In the genomic region with DNA sequence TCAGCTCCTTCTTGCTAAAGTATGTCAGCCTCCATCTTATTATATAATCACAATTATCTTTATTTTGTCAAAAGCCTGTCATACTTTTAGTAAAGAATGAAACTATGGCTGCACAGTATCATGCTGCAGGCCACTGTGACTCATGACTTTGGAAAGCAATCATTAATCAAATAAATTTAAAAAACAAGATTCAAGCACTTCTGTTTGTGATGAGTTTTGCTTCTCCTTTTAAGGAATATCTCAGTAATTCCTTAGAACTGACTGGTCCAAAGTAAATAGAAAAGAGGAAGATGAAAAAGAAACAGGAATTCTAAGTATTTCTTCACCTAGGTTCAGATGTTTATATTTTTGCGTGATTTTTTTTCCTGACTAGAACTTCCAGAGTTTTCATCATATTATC, we compare ENCODE assay signal across 1 cellular context.
TF ChIP-seq lines count a peak whose summit lies in the region.

No MANE protein-coding gene starts in this region.

TF ChIP-seq in SK-N-SH, 30 proteins besides CTCF, POLR2A, EP300 and RAD21 (continued from another document):
- TF ChIP-seq, protein P1, sequence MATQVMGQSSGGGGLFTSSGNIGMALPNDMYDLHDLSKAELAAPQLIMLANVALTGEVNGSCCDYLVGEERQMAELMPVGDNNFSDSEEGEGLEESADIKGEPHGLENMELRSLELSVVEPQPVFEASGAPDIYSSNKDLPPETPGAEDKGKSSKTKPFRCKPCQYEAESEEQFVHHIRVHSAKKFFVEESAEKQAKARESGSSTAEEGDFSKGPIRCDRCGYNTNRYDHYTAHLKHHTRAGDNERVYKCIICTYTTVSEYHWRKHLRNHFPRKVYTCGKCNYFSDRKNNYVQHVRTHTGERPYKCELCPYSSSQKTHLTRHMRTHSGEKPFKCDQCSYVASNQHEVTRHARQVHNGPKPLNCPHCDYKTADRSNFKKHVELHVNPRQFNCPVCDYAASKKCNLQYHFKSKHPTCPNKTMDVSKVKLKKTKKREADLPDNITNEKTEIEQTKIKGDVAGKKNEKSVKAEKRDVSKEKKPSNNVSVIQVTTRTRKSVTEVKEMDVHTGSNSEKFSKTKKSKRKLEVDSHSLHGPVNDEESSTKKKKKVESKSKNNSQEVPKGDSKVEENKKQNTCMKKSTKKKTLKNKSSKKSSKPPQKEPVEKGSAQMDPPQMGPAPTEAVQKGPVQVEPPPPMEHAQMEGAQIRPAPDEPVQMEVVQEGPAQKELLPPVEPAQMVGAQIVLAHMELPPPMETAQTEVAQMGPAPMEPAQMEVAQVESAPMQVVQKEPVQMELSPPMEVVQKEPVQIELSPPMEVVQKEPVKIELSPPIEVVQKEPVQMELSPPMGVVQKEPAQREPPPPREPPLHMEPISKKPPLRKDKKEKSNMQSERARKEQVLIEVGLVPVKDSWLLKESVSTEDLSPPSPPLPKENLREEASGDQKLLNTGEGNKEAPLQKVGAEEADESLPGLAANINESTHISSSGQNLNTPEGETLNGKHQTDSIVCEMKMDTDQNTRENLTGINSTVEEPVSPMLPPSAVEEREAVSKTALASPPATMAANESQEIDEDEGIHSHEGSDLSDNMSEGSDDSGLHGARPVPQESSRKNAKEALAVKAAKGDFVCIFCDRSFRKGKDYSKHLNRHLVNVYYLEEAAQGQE (IDR thresholded peaks at IDR 0.05; ENCODE audit: low read depth, low read length) = no peak
- TF ChIP-seq MAX (IDR thresholded peaks at IDR 0.05; ENCODE audit: low read depth) (no peak), FOXJ3 (CRISPR knock-in tag; IDR thresholded peaks at IDR 0.05) (no peak), TEAD4 (IDR thresholded peaks at IDR 0.05; ENCODE audit: borderline replicate concordance, insufficient read depth) (no peak; the same call in 1 of the 2 replicates), EZH2phosphoT487 (IDR thresholded peaks at IDR 0.05; ENCODE audit: borderline replicate concordance, low read depth) (no peak), GATA2 (CRISPR knock-in tag; IDR thresholded peaks at IDR 0.05) (no peak), RXRA (IDR thresholded peaks at IDR 0.05; ENCODE audit: borderline replicate concordance, low read depth) (peak; percentile 29; the same call in 1 of the 2 replicates), USF1 (IDR thresholded peaks at IDR 0.05; ENCODE audit: borderline replicate concordance, low read depth) (no peak), RCOR1 (IDR thresholded peaks at IDR 0.05; ENCODE audit: low read length) (no peak), NRF1 (IDR thresholded peaks at IDR 0.05; ENCODE audit: low read depth, low read length) (no peak), ELF1 (IDR thresholded peaks at IDR 0.05) (no peak), POLR2AphosphoS5 (IDR thresholded peaks at IDR 0.05; ENCODE audit: low read depth, low read length) (peak; percentile 36; the same call in 1 of the 2 replicates), JUND (IDR thresholded peaks at IDR 0.05) (peak; percentile 89), SIN3A (IDR thresholded peaks at IDR 0.05; ENCODE audit: borderline replicate concordance, low read depth, low read length) (no peak), PBX3 (IDR thresholded peaks at IDR 0.05) (peak; percentile 89), FOSL2 (IDR thresholded peaks at IDR 0.05; ENCODE audit: borderline replicate concordance, low read depth) (peak; percentile 74), CHD2 (IDR thresholded peaks at IDR 0.05; ENCODE audit: low read length, partially characterized antibody) (no peak), YY1 (IDR thresholded peaks at IDR 0.05; ENCODE audit: low read depth) (no peak; the same call in 1 of the 2 replicates), GABPA (IDR thresholded peaks at IDR 0.05; ENCODE audit: low read depth) (no peak), RFX5 (IDR thresholded peaks at IDR 0.05; ENCODE audit: low read length) (no peak), TAF1 (IDR thresholded peaks at IDR 0.05; ENCODE audit: borderline replicate concordance, low read depth, low read length) (no peak), MEF2A (IDR thresholded peaks at IDR 0.05; ENCODE audit: borderline replicate concordance, low read depth) (no peak), MXI1 (IDR thresholded peaks at IDR 0.05; ENCODE audit: low read depth, low read length) (no peak), TCF12 (IDR thresholded peaks at IDR 0.05) (peak; percentile 89), SMC3 (IDR thresholded peaks at IDR 0.05; ENCODE audit: low read depth, low read length) (no peak)
- TF ChIP-seq, protein P2, sequence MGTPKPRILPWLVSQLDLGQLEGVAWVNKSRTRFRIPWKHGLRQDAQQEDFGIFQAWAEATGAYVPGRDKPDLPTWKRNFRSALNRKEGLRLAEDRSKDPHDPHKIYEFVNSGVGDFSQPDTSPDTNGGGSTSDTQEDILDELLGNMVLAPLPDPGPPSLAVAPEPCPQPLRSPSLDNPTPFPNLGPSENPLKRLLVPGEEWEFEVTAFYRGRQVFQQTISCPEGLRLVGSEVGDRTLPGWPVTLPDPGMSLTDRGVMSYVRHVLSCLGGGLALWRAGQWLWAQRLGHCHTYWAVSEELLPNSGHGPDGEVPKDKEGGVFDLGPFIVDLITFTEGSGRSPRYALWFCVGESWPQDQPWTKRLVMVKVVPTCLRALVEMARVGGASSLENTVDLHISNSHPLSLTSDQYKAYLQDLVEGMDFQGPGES (IDR thresholded peaks at IDR 0.05; ENCODE audit: low read depth, low read length) = no peak
- TF ChIP-seq, protein P3, sequence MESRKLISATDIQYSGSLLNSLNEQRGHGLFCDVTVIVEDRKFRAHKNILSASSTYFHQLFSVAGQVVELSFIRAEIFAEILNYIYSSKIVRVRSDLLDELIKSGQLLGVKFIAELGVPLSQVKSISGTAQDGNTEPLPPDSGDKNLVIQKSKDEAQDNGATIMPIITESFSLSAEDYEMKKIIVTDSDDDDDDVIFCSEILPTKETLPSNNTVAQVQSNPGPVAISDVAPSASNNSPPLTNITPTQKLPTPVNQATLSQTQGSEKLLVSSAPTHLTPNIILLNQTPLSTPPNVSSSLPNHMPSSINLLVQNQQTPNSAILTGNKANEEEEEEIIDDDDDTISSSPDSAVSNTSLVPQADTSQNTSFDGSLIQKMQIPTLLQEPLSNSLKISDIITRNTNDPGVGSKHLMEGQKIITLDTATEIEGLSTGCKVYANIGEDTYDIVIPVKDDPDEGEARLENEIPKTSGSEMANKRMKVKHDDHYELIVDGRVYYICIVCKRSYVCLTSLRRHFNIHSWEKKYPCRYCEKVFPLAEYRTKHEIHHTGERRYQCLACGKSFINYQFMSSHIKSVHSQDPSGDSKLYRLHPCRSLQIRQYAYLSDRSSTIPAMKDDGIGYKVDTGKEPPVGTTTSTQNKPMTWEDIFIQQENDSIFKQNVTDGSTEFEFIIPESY (IDR thresholded peaks at IDR 0.05; ENCODE audit: borderline replicate concordance, low read depth) = no peak
- TF ChIP-seq, protein P4, sequence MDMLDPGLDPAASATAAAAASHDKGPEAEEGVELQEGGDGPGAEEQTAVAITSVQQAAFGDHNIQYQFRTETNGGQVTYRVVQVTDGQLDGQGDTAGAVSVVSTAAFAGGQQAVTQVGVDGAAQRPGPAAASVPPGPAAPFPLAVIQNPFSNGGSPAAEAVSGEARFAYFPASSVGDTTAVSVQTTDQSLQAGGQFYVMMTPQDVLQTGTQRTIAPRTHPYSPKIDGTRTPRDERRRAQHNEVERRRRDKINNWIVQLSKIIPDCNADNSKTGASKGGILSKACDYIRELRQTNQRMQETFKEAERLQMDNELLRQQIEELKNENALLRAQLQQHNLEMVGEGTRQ (IDR thresholded peaks at IDR 0.05; ENCODE audit: borderline replicate concordance, low read depth, low read length) = no peak
